17 cellular contexts compared by ENCODE assay signal in the genomic region with DNA sequence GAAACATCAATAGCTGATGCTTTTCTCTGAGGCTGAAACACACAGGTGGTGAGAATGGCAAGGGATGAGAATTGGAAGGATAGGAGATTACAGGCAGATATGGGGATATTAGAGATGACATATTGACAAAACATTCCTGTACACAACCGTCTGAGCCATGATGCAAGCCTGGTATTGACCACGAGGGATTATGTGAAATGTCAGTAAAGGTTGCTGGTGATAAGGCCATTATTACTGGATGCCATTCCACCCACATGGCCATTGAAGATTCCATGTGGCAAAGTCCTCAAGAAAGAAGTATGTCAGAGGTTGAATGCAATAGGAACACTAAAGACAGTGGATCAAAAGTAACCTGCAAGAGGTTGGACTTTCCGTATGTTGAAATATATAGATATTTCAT. TPM values are rescaled to one million over a fixed set of nuclear protein-coding genes. Genes with fewer than 3 reads are reported as not detected.
DNase-seq lines count a peak whose midpoint lies in the region; ATAC-seq lines count a peak whose summit lies in the region.
"Had no signal": no experiment of that assay in that cellular context is flagged by ENCODE, and none has a peak within 500 bp of the region (broad histone marks: within the 10 kb centered on the region; RNA-seq: fewer than 3 reads in every experiment).

No MANE protein-coding gene starts in this region.

- peaks cover 32% of the 10 kb centered on the region for H3K36me3 Mint-ChIP-seq in activated CD4-positive, alpha-beta T cell treated with anti-CD3 and anti-CD28 coated beads for 36 hours (ENCODE audit: low read depth)
- peaks cover 11% of the 10 kb centered on the region for H3K36me3 Mint-ChIP-seq in natural killer cell treated with Interleukin-12 subunit alpha and Interleukin-12 subunit beta and Interleukin-15 and Interleukin-18, amount 100 ng/mL, for 72 hours

- DNase-seq in activated CD4-positive, alpha-beta T cell treated with anti-CD3 and anti-CD28 coated beads for 36 hours = no peak
- DNase-seq in activated CD4-positive, alpha-beta T cell treated with anti-CD3 and anti-CD28 coated beads, Interleukin-2, amount 50 U/mL, for 1 hour = no peak
- DNase-seq in LHCN-M2 (ENCODE audit: low read depth) (peak; percentile 52), astrocyte of the hippocampus (ENCODE audit: low read depth, low spot score) (peak; percentile 24), NCI-H1436 (lab: John Stamatoyannopoulos, UW) (no peak), SKM-1 (lab: John Stamatoyannopoulos, UW; ENCODE audit: unreplicated experiment) (no peak)
- no peak for DNase-seq in natural killer cell treated with Interleukin-12 subunit alpha and Interleukin-12 subunit beta and Interleukin-15 and Interleukin-18, amount 100 ng/mL, for 72 hours (ENCODE audit: low spot score)
- DNase-seq in activated naive CD4-positive, alpha-beta T cell treated with anti-CD3 and anti-CD28 coated beads, Interleukin-2, amount 50 U/mL, for 16 hours = no peak
- DNase-seq: activated CD4-positive, alpha-beta T cell treated with anti-CD3 and anti-CD28 coated beads for 4 hours; activated naive CD4-positive, alpha-beta T cell treated with Interleukin-2 at 50 U/mL for 16 hours; BE2C; COR-L47; DMS79 treated with DMSO at 0.1 percent for 48 hours; head of caudate nucleus; Kasumi-1; NCI-H526; uterus had no signal

- H3K27me3 Mint-ChIP-seq in activated CD4-positive, alpha-beta T cell treated with anti-CD3 and anti-CD28 coated beads for 36 hours = no peaks in the 10 kb centered on the region
- H3K27me3 Mint-ChIP-seq in natural killer cell treated with Interleukin-12 subunit alpha and Interleukin-12 subunit beta and Interleukin-15 and Interleukin-18, amount 100 ng/mL, for 72 hours = no peaks in the 10 kb centered on the region

- CTCF ChIA-PET in activated CD4-positive, alpha-beta T cell treated with anti-CD3 and anti-CD28 coated beads for 36 hours (lab: Charles Lee) = interaction anchor here (1.6 to 2.4 kb wide), 2 partner anchors 8 to 10 kb away, joined by 7 to 9 read pairs; no protein-coding TSS in a partner anchor

- POLR2A ChIA-PET in activated CD4-positive, alpha-beta T cell treated with anti-CD3 and anti-CD28 coated beads for 36 hours (lab: Charles Lee) = interaction anchor here (0.9 to 1.5 kb wide), 3 partner anchors 8 to 15 kb away, joined by 3 to 7 read pairs (median 4); a partner anchor contains a TSS

- peaks cover 40% of the 10 kb centered on the region for H3K4me1 Mint-ChIP-seq in activated CD4-positive, alpha-beta T cell treated with anti-CD3 and anti-CD28 coated beads for 36 hours
- peaks cover 27 to 28% of the 10 kb centered on the region in 2 donors for H3K4me1 Mint-ChIP-seq in natural killer cell treated with Interleukin-12 subunit alpha and Interleukin-12 subunit beta and Interleukin-15 and Interleukin-18, amount 100 ng/mL, for 72 hours (ENCODE audit: low read depth in 2 of 2)

- peaks cover 5% of the 10 kb centered on the region for H3K9me3 Mint-ChIP-seq in activated CD4-positive, alpha-beta T cell treated with anti-CD3 and anti-CD28 coated beads for 36 hours (ENCODE audit: low read depth)
- H3K9me3 Mint-ChIP-seq in natural killer cell treated with Interleukin-12 subunit alpha and Interleukin-12 subunit beta and Interleukin-15 and Interleukin-18, amount 100 ng/mL, for 72 hours = no peaks in the 10 kb centered on the region

- intact Hi-C loops in activated CD4-positive, alpha-beta T cell treated with anti-CD3 and anti-CD28 coated beads for 36 hours (cut with DNase I, micrococcal nuclease) = loop anchor here (1.0 to 10.0 kb wide), 4 partner anchors 7 to 1912 kb away; a partner anchor contains a TSS

- H3K4me3 Mint-ChIP-seq in activated CD4-positive, alpha-beta T cell treated with anti-CD3 and anti-CD28 coated beads for 36 hours = no peak overlapping the region
- peak overlapping the region; percentile 54 for H3K4me3 Mint-ChIP-seq in natural killer cell treated with Interleukin-12 subunit alpha and Interleukin-12 subunit beta and Interleukin-15 and Interleukin-18, amount 100 ng/mL, for 72 hours

- peak overlapping the region; percentile 89 for H3K27ac Mint-ChIP-seq in activated CD4-positive, alpha-beta T cell treated with anti-CD3 and anti-CD28 coated beads for 36 hours
- peak overlapping the region; percentile 32 to 64 for H3K27ac Mint-ChIP-seq in natural killer cell treated with Interleukin-12 subunit alpha and Interleukin-12 subunit beta and Interleukin-15 and Interleukin-18, amount 100 ng/mL, for 72 hours

- ATAC-seq in activated CD4-positive, alpha-beta T cell treated with anti-CD3 and anti-CD28 coated beads for 36 hours = no peak
- ATAC-seq in natural killer cell treated with Interleukin-12 subunit alpha and Interleukin-12 subunit beta and Interleukin-15 and Interleukin-18, amount 100 ng/mL, for 72 hours = no peak

RNA-seq across cellular contexts. Expression of a gene that starts 15.7 kb away (rescaled TPM):
- 10 to 100 TPM in 1 of 2 experiments, 1 to 10 TPM in 1; 9.7 to 13.9 TPM for total RNA-seq in activated CD4-positive, alpha-beta T cell treated with anti-CD3 and anti-CD28 coated beads for 36 hours
- 16.3 and 23.1 TPM in 2 replicates for total RNA-seq in LHCN-M2 (2014; rRNA removed)
- polyA plus RNA-seq in LHCN-M2 (2012) = 53.8 TPM
- total RNA-seq in natural killer cell treated with Interleukin-12 subunit alpha and Interleukin-12 subunit beta and Interleukin-15 and Interleukin-18, amount 100 ng/mL, for 72 hours = 10 to 100 TPM in 1 of 2 donors, 1 to 10 TPM in 1; 8.2 to 10.6 TPM

Comparison
In these comparisons a context has a peak if more than half of its experiments do, and no peak if none do; other contexts are left out.
1. DNase-seq: peak in LHCN-M2 (single experiment) and astrocyte of the hippocampus (single experiment); none in activated CD4-positive, alpha-beta T cell treated with anti-CD3 and anti-CD28 coated beads for 36 hours (single experiment), activated CD4-positive, alpha-beta T cell treated with anti-CD3 and anti-CD28 coated beads, Interleukin-2, amount 50 U/mL, for 1 hour (single experiment), natural killer cell treated with Interleukin-12 subunit alpha and Interleukin-12 subunit beta and Interleukin-15 and Interleukin-18, amount 100 ng/mL, for 72 hours (single experiment), NCI-H1436 (single experiment), SKM-1 (single experiment) and activated naive CD4-positive, alpha-beta T cell treated with anti-CD3 and anti-CD28 coated beads, Interleukin-2, amount 50 U/mL, for 16 hours (single experiment).